In the genomic region with DNA sequence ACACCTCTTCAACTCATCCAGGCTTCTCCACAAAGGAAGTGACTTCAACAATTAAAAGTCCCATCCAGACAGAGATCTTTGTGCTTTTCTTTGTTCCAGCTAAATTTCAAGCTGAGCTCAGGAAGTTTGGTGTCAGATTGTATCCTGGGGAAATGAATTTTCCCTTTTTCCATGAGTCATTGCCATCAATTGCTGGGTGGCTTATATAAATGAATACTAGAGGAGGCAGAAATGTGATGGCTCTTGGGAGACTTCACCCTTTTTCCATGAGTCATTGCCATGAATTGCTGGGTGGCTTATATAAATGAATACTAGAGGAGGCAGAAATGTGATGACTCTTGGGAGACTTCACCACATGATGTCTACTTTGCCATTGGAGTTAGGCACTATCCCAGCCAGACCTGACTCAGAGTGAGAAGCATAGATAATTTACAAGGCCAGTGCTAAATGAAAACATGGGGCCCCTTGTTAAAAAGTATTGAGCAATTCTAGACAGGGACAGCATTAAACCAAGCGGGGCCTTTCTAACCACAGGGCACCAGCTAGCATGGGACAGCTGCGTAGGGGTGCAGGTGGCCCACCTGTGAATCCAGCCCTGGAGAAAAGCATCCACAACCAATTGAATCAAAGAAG, we compare ENCODE assay signal across 1 cellular context.
TF ChIP-seq lines count a peak whose summit lies in the region.

No MANE protein-coding gene starts in this region.

TF ChIP-seq in A549, 52 proteins besides CTCF, POLR2A, EP300 and RAD21 (continued from another document):
- TF ChIP-seq ZC3H11A (IDR thresholded peaks at IDR 0.05) (no peak), MAX (IDR thresholded peaks at IDR 0.05) (peak; percentile 21; the same call in 1 of the 2 replicates), FOSL2 (IDR thresholded peaks at IDR 0.05) (peak; percentile 82), FOSL2 (CRISPR knock-in tag; IDR thresholded peaks at IDR 0.05) (peak; percentile 75), CBX8 (IDR thresholded peaks at IDR 0.05) (no peak), MAFK (IDR thresholded peaks at IDR 0.05; ENCODE audit: partially characterized antibody) (peak; percentile 92), BHLHE40 (IDR thresholded peaks at IDR 0.05; ENCODE audit: low read depth, low read length) (no peak), JUN (IDR thresholded peaks at IDR 0.05) (peak in 1 of 2 experiments; percentile 63; a peak in 2 of 5 replicates), ESRRA (IDR thresholded peaks at IDR 0.05; ENCODE audit: borderline replicate concordance, low read length) (no peak), CEBPB (IDR thresholded peaks at IDR 0.05) (peak; percentile 51 to 78; a peak in 3 of 4 replicates), POLR2AphosphoS2 (conservative IDR thresholded peaks at IDR 0.05; ENCODE audit: low read length) (no peak), NFE2L2 (conservative IDR thresholded peaks at IDR 0.05; ENCODE audit: low read length) (0 out of 2 replicates have a peak, but pooled peaks have one; percentile 27), RNF2 (IDR thresholded peaks at IDR 0.05; ENCODE audit: borderline replicate concordance, low read depth) (no peak)
TF ChIP-seq in A549: peak in this region for 9.
